2 cellular contexts compared by ENCODE assay signal in the genomic region with DNA sequence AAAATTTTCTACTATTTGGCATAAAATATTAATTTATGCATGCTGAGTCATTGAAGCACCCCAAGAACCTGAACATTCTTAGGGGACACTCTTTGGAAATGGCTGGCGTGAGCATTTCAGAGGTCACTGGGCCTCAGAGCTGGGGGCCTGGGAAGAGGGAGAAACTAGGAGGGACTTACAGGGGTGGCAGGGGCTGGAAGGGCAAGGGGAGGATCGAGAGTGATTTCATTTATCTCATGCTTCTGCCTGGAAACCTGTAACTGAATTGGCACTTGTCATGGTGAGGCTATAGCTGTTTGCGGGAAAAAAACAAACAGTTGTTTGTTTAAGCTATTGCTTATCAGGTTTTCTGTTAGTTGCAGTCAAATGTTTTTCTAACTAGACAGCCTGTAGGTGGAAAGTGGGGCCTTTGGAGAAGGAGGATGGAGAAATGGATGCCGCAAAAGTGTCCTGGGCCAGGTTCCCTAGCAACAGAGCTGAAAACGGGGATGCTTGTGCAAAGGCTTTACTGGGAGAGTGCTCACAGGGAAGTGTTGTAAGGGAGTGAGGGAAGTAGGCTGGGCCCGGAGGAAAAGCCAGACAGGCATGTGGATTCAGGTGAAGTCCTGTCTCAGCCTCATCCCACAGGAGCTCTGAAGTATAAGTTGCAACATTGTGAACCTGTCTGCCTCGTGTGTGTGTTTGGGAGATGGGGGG.
TF ChIP-seq lines count a peak whose summit lies in the region.

No MANE protein-coding gene starts in this region.

TF ChIP-seq in HepG2, 621 proteins besides CTCF, POLR2A, EP300 and RAD21:
- TF ChIP-seq ZNF207 (IDR thresholded peaks at IDR 0.05; ENCODE audit: borderline replicate concordance) (no peak), MED13 (CRISPR knock-in tag; IDR thresholded peaks at IDR 0.05) (no peak), HOXA7 (CRISPR knock-in tag; IDR thresholded peaks at IDR 0.05) (no peak), CHD2 (IDR thresholded peaks at IDR 0.05; ENCODE audit: low read depth, low read length) (no peak), PHF20 (CRISPR knock-in tag; IDR thresholded peaks at IDR 0.05) (no peak), ZNF563 (CRISPR knock-in tag; IDR thresholded peaks at IDR 0.05) (no peak), ARNT2 (CRISPR knock-in tag; IDR thresholded peaks at IDR 0.05; ENCODE audit: low read depth) (no peak), CREM (IDR thresholded peaks at IDR 0.05) (no peak), CREM (CRISPR knock-in tag; IDR thresholded peaks at IDR 0.05) (no peak), ZNF747 (CRISPR knock-in tag; IDR thresholded peaks at IDR 0.05; ENCODE audit: borderline replicate concordance) (no peak), POLR2G (IDR thresholded peaks at IDR 0.05; ENCODE audit: low read depth, low read length) (no peak), ZNF331 (CRISPR knock-in tag; IDR thresholded peaks at IDR 0.05) (no peak), GZF1 (CRISPR knock-in tag; IDR thresholded peaks at IDR 0.05) (no peak)
- TF ChIP-seq, protein P1, sequence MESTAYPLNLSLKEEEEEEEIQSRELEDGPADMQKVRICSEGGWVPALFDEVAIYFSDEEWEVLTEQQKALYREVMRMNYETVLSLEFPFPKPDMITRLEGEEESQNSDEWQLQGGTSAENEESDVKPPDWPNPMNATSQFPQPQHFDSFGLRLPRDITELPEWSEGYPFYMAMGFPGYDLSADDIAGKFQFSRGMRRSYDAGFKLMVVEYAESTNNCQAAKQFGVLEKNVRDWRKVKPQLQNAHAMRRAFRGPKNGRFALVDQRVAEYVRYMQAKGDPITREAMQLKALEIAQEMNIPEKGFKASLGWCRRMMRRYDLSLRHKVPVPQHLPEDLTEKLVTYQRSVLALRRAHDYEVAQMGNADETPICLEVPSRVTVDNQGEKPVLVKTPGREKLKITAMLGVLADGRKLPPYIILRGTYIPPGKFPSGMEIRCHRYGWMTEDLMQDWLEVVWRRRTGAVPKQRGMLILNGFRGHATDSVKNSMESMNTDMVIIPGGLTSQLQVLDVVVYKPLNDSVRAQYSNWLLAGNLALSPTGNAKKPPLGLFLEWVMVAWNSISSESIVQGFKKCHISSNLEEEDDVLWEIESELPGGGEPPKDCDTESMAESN (CRISPR knock-in tag; conservative IDR thresholded peaks at IDR 0.05) = no peak
- TF ChIP-seq, protein P2, sequence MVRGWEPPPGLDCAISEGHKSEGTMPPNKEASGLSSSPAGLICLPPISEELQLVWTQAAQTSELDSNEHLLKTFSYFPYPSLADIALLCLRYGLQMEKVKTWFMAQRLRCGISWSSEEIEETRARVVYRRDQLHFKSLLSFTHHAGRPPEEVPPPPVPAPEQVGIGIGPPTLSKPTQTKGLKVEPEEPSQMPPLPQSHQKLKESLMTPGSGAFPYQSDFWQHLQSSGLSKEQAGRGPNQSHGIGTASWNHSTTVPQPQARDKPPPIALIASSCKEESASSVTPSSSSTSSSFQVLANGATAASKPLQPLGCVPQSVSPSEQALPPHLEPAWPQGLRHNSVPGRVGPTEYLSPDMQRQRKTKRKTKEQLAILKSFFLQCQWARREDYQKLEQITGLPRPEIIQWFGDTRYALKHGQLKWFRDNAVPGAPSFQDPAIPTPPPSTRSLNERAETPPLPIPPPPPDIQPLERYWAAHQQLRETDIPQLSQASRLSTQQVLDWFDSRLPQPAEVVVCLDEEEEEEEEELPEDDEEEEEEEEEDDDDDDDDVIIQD (CRISPR knock-in tag; IDR thresholded peaks at IDR 0.05; ENCODE audit: low read depth) = no peak

TF ChIP-seq in H1, 55 proteins besides CTCF, POLR2A, EP300 and RAD21:
- no peak for TF ChIP-seq SAP30 (IDR thresholded peaks at IDR 0.05; ENCODE audit: insufficient read depth, insufficient replicate concordance, low read length)
- no peak for TF ChIP-seq KDM1A (IDR thresholded peaks at IDR 0.05; ENCODE audit: borderline replicate concordance, low read length)
- TF ChIP-seq HDAC2 (IDR thresholded peaks at IDR 0.05; ENCODE audit: borderline replicate concordance in 1 of 2, low read depth in 2 of 2, low read length in 2 of 2) = no peak
- no peak for TF ChIP-seq NANOG (IDR thresholded peaks at IDR 0.05; ENCODE audit: insufficient read depth, low read depth, low read length, poor library complexity, severe bottlenecking)
- no peak for TF ChIP-seq MAFK (IDR thresholded peaks at IDR 0.05; ENCODE audit: low read depth, low read length)
- TF ChIP-seq CHD2 (IDR thresholded peaks at IDR 0.05; ENCODE audit: low read length) = no peak
- no peak for TF ChIP-seq KDM5A (IDR thresholded peaks at IDR 0.05; ENCODE audit: low read length)
- no peak for TF ChIP-seq JUN (IDR thresholded peaks at IDR 0.05; ENCODE audit: low read depth, low read length)
- TF ChIP-seq, protein P3, sequence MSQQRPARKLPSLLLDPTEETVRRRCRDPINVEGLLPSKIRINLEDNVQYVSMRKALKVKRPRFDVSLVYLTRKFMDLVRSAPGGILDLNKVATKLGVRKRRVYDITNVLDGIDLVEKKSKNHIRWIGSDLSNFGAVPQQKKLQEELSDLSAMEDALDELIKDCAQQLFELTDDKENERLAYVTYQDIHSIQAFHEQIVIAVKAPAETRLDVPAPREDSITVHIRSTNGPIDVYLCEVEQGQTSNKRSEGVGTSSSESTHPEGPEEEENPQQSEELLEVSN (IDR thresholded peaks at IDR 0.05) = no peak
- no peak for TF ChIP-seq FOSL1 (IDR thresholded peaks at IDR 0.05; ENCODE audit: insufficient read depth, low read depth, low read length)
- no peak for TF ChIP-seq RNF2 (IDR thresholded peaks at IDR 0.05; ENCODE audit: borderline replicate concordance, low read depth, low read length, missing control alignments, poor library complexity, severe bottlenecking)
- TF ChIP-seq TAF7 (optimal IDR thresholded peaks at IDR 0.05; ENCODE audit: borderline replicate concordance, low read depth, low read length) = no peak
- no peak for TF ChIP-seq TAF1 (IDR thresholded peaks at IDR 0.05; ENCODE audit: low read depth, low read length)
- no peak for TF ChIP-seq SIN3A (conservative IDR thresholded peaks at IDR 0.05 in 1 of 2, IDR thresholded peaks at IDR 0.05 in 1 of 2; ENCODE audit: low read depth in 1 of 2, low read length in 2 of 2)
- no peak for TF ChIP-seq POU5F1 (IDR thresholded peaks at IDR 0.05; ENCODE audit: low read depth, low read length)
- no peak for TF ChIP-seq JUND (IDR thresholded peaks at IDR 0.05; ENCODE audit: low read length)
- TF ChIP-seq BACH1 (IDR thresholded peaks at IDR 0.05; ENCODE audit: low read length) = no peak
- TF ChIP-seq TBP (IDR thresholded peaks at IDR 0.05; ENCODE audit: low read depth, low read length) = no peak
- TF ChIP-seq, protein P4, sequence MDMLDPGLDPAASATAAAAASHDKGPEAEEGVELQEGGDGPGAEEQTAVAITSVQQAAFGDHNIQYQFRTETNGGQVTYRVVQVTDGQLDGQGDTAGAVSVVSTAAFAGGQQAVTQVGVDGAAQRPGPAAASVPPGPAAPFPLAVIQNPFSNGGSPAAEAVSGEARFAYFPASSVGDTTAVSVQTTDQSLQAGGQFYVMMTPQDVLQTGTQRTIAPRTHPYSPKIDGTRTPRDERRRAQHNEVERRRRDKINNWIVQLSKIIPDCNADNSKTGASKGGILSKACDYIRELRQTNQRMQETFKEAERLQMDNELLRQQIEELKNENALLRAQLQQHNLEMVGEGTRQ (IDR thresholded peaks at IDR 0.05; ENCODE audit: low read length) = no peak
